ENCODE assay signal across 18 cellular contexts in genomic region chr5:81121836-81122235, GRCh38.
"Had no signal": no experiment of that assay in that cellular context is flagged by ENCODE, and none has a peak within 500 bp of the region (broad histone marks: within the 10 kb centered on the region; RNA-seq: fewer than 3 reads in every experiment).

No MANE protein-coding gene starts in this region.

- H3K27ac Mint-ChIP-seq: activated CD4-positive, alpha-beta T cell treated with anti-CD3 and anti-CD28 coated beads, Interleukin-2, amount 10 ng/mL, durations not matched to agents 7 days and 5 days; nephron progenitor cell; stimulated activated naive CD8-positive, alpha-beta T cell treated with anti-CD3 and anti-CD28 coated beads, Interleukin-15, Interleukin-2, amounts not matched to agents 100 ng/mL and 50 ng/mL, for 24 hours; type B pancreatic cell had no signal

- H3K9me3 Mint-ChIP-seq: activated CD4-positive, alpha-beta T cell treated with anti-CD3 and anti-CD28 coated beads, Interleukin-2, amount 10 ng/mL, durations not matched to agents 7 days and 5 days; activated naive CD4-positive, alpha-beta T cell treated with anti-CD3 and anti-CD28 coated beads, Interleukin-2, amount 50 U/mL, for 24 hours; activated T-cell treated with anti-CD3 and anti-CD28 coated beads, Interleukin-2, amount 50 U/mL, for 4 hours; nephron progenitor cell; stimulated activated naive CD8-positive, alpha-beta T cell treated with anti-CD3 and anti-CD28 coated beads, Interleukin-15, Interleukin-2, amounts not matched to agents 100 ng/mL and 50 ng/mL, for 24 hours; type B pancreatic cell had no signal

- H3K4me1 ChIP-seq: adrenal gland, body of pancreas, colonic mucosa, left lung, prostate gland, testis had no signal

- ATAC-seq: activated CD4-positive, CD25-positive, alpha-beta regulatory T cell treated with anti-CD3 and anti-CD28 coated beads, Interleukin-2, amount 50 U/mL, for 24 hours; activated T-cell treated with anti-CD3 and anti-CD28 coated beads, Interleukin-2, amount 50 U/mL, for 4 hours; body of pancreas; left lung; right cardiac atrium had no signal

- H3K27me3 ChIP-seq: adrenal gland, body of pancreas, colonic mucosa, left lung, testis had no signal

- H3K27me3 Mint-ChIP-seq: activated CD4-positive, alpha-beta T cell treated with anti-CD3 and anti-CD28 coated beads, Interleukin-2, amount 10 ng/mL, durations not matched to agents 7 days and 5 days; activated naive CD4-positive, alpha-beta T cell treated with anti-CD3 and anti-CD28 coated beads, Interleukin-2, amount 50 U/mL, for 24 hours; stimulated activated naive CD8-positive, alpha-beta T cell treated with anti-CD3 and anti-CD28 coated beads, Interleukin-15, Interleukin-2, amounts not matched to agents 100 ng/mL and 50 ng/mL, for 24 hours; type B pancreatic cell had no signal

- H3K27ac ChIP-seq: adrenal gland, body of pancreas, colonic mucosa, left lung, prostate gland, testis had no signal

- H3K4me3 Mint-ChIP-seq: activated CD4-positive, alpha-beta T cell treated with anti-CD3 and anti-CD28 coated beads, Interleukin-2, amount 10 ng/mL, durations not matched to agents 7 days and 5 days; activated naive CD4-positive, alpha-beta T cell treated with anti-CD3 and anti-CD28 coated beads, Interleukin-2, amount 50 U/mL, for 24 hours; activated T-cell treated with anti-CD3 and anti-CD28 coated beads, Interleukin-2, amount 50 U/mL, for 4 hours; nephron progenitor cell; stimulated activated naive CD8-positive, alpha-beta T cell treated with anti-CD3 and anti-CD28 coated beads, Interleukin-15, Interleukin-2, amounts not matched to agents 100 ng/mL and 50 ng/mL, for 24 hours; type B pancreatic cell had no signal

- H3K36me3 Mint-ChIP-seq: type B pancreatic cell had no signal

- H3K4me3 ChIP-seq: adrenal gland, body of pancreas, colonic mucosa, left lung, prostate gland, testis had no signal

- H3K36me3 ChIP-seq: adrenal gland, colonic mucosa, left lung, prostate gland had no signal

- H3K9me3 ChIP-seq: adrenal gland, body of pancreas, colonic mucosa, left lung, prostate gland, testis had no signal

- H3K4me1 Mint-ChIP-seq: nephron progenitor cell had no signal

- DNase-seq: activated CD4-positive, alpha-beta T cell treated with anti-CD3 and anti-CD28 coated beads, Interleukin-2, amount 10 ng/mL, durations not matched to agents 7 days and 5 days; activated CD8-positive, alpha-beta memory T cell treated with anti-CD3 and anti-CD28 coated beads, Interleukin-2, amount 50 U/mL, for 4 hours; activated effector memory CD4-positive, alpha-beta T cell treated with anti-CD3 and anti-CD28 coated beads, Interleukin-2, amount 50 U/mL, for 16 hours; activated T-cell treated with anti-CD3 and anti-CD28 coated beads, Interleukin-2, amount 50 U/mL, for 4 hours; adrenal gland; body of pancreas; colonic mucosa; kidney; left lung; midbrain; nephron progenitor cell; right cardiac atrium; testis had no signal
